ENCODE assay signal across 1 cellular context in genomic region chr19:3444695-3445234, GRCh38.
A peak's percentile ranks its signal among the peaks of the same experiment; 100 is the strongest.
TF ChIP-seq lines count a peak whose summit lies in the region.

No MANE protein-coding gene starts in this region.

TF ChIP-seq in K562, 482 proteins besides CTCF, POLR2A, EP300 and RAD21:
- TF ChIP-seq, protein P1, sequence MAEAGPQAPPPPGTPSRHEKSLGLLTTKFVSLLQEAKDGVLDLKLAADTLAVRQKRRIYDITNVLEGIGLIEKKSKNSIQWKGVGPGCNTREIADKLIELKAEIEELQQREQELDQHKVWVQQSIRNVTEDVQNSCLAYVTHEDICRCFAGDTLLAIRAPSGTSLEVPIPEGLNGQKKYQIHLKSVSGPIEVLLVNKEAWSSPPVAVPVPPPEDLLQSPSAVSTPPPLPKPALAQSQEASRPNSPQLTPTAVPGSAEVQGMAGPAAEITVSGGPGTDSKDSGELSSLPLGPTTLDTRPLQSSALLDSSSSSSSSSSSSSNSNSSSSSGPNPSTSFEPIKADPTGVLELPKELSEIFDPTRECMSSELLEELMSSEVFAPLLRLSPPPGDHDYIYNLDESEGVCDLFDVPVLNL (CRISPR knock-in tag; IDR thresholded peaks at IDR 0.05; ENCODE audit: low read depth), result peak; percentile 22; the same call in 1 of the 2 replicates
- TF ChIP-seq PHF20 (IDR thresholded peaks at IDR 0.05; ENCODE audit: partially characterized antibody) (peak; percentile 59), MED1 (CRISPR knock-in tag; IDR thresholded peaks at IDR 0.05; ENCODE audit: borderline replicate concordance) (0 out of 2 replicates have a peak, but pooled peaks have one; percentile 65), MAX (CRISPR knock-in tag; IDR thresholded peaks at IDR 0.05) (peak; percentile 19; the same call in 1 of the 2 replicates), ETV6 (IDR thresholded peaks at IDR 0.05; ENCODE audit: borderline replicate concordance in 1 of 2, low read depth in 2 of 2, low read length in 1 of 2) (no peak), ETV6 (CRISPR knock-in tag; IDR thresholded peaks at IDR 0.05; ENCODE audit: borderline replicate concordance) (no peak), KDM1A (IDR thresholded peaks at IDR 0.05) (peak in 1 of 2 experiments; percentile 22; a peak in 1 of 4 replicates)
- TF ChIP-seq, protein P2, sequence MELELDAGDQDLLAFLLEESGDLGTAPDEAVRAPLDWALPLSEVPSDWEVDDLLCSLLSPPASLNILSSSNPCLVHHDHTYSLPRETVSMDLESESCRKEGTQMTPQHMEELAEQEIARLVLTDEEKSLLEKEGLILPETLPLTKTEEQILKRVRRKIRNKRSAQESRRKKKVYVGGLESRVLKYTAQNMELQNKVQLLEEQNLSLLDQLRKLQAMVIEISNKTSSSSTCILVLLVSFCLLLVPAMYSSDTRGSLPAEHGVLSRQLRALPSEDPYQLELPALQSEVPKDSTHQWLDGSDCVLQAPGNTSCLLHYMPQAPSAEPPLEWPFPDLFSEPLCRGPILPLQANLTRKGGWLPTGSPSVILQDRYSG (tag; conservative IDR thresholded peaks at IDR 0.05; ENCODE audit: low read depth), result no peak
